Comparison of ENCODE assay signal across 7 cellular contexts in genomic region chr10:119707326-119707725, GRCh38. TPM values are rescaled to one million over a fixed set of nuclear protein-coding genes. Genes with fewer than 3 reads are reported as not detected.
A peak's percentile ranks its signal among the peaks of the same experiment; 100 is the strongest.
DNase-seq lines count a peak whose midpoint lies in the region; ATAC-seq and TF ChIP-seq lines count a peak whose summit lies in the region.
"Not testable (repeated sequence)": the region's sequence is repeated elsewhere in the genome, so short reads cannot be mapped to it uniquely, and the experiment has no call there.

No MANE protein-coding gene starts in this region.

- peak; percentile 2 to 7 for ATAC-seq in stimulated activated naive B cell treated with anti-CD40 and anti-IgM and Interleukin-4, amounts not matched to agents 10 μg/mL and 1 μg/mL and 100 μg/mL, for 72 hours (replicated peaks)

- peaks cover 22% of the 10 kb centered on the region for H3F3A ChIP-seq in SU-DHL-6 (ENCODE audit: insufficient read depth)

- H3K36me3 Mint-ChIP-seq in activated CD4-positive, alpha-beta T cell treated with anti-CD3 and anti-CD28 coated beads, Interleukin-2, amount 10 ng/mL, durations not matched to agents 24 days and 14 days (ENCODE audit: low read depth), result peaks cover 55% of the 10 kb centered on the region
- peaks cover 11% of the 10 kb centered on the region for H3K36me3 Mint-ChIP-seq in glutamatergic neuron (ENCODE audit: unreplicated experiment)
- peaks cover 49 to 69% of the 10 kb centered on the region in 2 donors for H3K36me3 Mint-ChIP-seq in stimulated activated naive B cell treated with anti-CD40 and anti-IgM and Interleukin-4, amounts not matched to agents 10 μg/mL and 1 μg/mL and 100 μg/mL, for 72 hours

- peaks cover 22% of the 10 kb centered on the region; the same call in 1 of the 2 replicates for H3K9me3 ChIP-seq in SU-DHL-6 (ENCODE audit: insufficient read depth, low read length)

- not testable (repeated sequence) for H3K27me3 ChIP-seq in SU-DHL-6 (ENCODE audit: low read length)

- H3K9me2 ChIP-seq in SU-DHL-6 (replicated peaks; ENCODE audit: insufficient read depth, low read length), result not testable (repeated sequence)

- H2AFZ ChIP-seq in SU-DHL-6 (ENCODE audit: low read depth, low read length, severe bottlenecking), result not testable (repeated sequence)

- peak overlapping the region; percentile 63 for H3K4me3 Mint-ChIP-seq in activated CD4-positive, alpha-beta T cell treated with anti-CD3 and anti-CD28 coated beads, Interleukin-2, amount 10 ng/mL, durations not matched to agents 24 days and 14 days
- H3K4me3 Mint-ChIP-seq in glutamatergic neuron (ENCODE audit: unreplicated experiment), result peak overlapping the region; percentile 30
- peak overlapping the region; percentile 63 to 82 for H3K4me3 Mint-ChIP-seq in stimulated activated naive B cell treated with anti-CD40 and anti-IgM and Interleukin-4, amounts not matched to agents 10 μg/mL and 1 μg/mL and 100 μg/mL, for 72 hours

- not testable (repeated sequence) for H3K4me3 ChIP-seq in SU-DHL-6 (ENCODE audit: insufficient read depth, low read length, poor library complexity, severe bottlenecking)

- not testable (repeated sequence) for H3K36me3 ChIP-seq in SU-DHL-6 (ENCODE audit: low read length)

- H3K27ac ChIP-seq in SU-DHL-6 (ENCODE audit: low read depth, low read length), result peak overlapping the region; percentile 73

- H3K79me2 ChIP-seq in SU-DHL-6 (ENCODE audit: insufficient read depth, low read length), result not testable (repeated sequence)

- peaks cover 53% of the 10 kb centered on the region for H3K4me1 Mint-ChIP-seq in activated CD4-positive, alpha-beta T cell treated with anti-CD3 and anti-CD28 coated beads, Interleukin-2, amount 10 ng/mL, durations not matched to agents 24 days and 14 days
- peaks cover 20% of the 10 kb centered on the region for H3K4me1 Mint-ChIP-seq in glutamatergic neuron (ENCODE audit: low read depth, unreplicated experiment)
- H3K4me1 Mint-ChIP-seq in stimulated activated naive B cell treated with anti-CD40 and anti-IgM and Interleukin-4, amounts not matched to agents 10 μg/mL and 1 μg/mL and 100 μg/mL, for 72 hours, result peaks cover 52 to 76% of the 10 kb centered on the region in 2 donors

- H3K9ac ChIP-seq in SU-DHL-6 (ENCODE audit: low read length), result not testable (repeated sequence)

- intact Hi-C loops in activated CD4-positive, alpha-beta T cell treated with anti-CD3 and anti-CD28 coated beads, Interleukin-2, amount 10 ng/mL, durations not matched to agents 24 days and 14 days (cut with micrococcal nuclease), result loop anchor here (5.0 kb wide), 1 partner anchor 500 kb away; the partner anchor contains the start of gene GRK5

- H3K9me3 Mint-ChIP-seq in activated CD4-positive, alpha-beta T cell treated with anti-CD3 and anti-CD28 coated beads, Interleukin-2, amount 10 ng/mL, durations not matched to agents 24 days and 14 days, result peaks cover 54% of the 10 kb centered on the region
- peaks cover 29% of the 10 kb centered on the region for H3K9me3 Mint-ChIP-seq in glutamatergic neuron (ENCODE audit: unreplicated experiment)
- H3K9me3 Mint-ChIP-seq in stimulated activated naive B cell treated with anti-CD40 and anti-IgM and Interleukin-4, amounts not matched to agents 10 μg/mL and 1 μg/mL and 100 μg/mL, for 72 hours, result peaks cover 29 to 33% of the 10 kb centered on the region in 2 donors

- H3K27ac Mint-ChIP-seq in activated CD4-positive, alpha-beta T cell treated with anti-CD3 and anti-CD28 coated beads, Interleukin-2, amount 10 ng/mL, durations not matched to agents 24 days and 14 days, result peak overlapping the region; percentile 99
- H3K27ac Mint-ChIP-seq in glutamatergic neuron (ENCODE audit: unreplicated experiment), result peak overlapping the region; percentile 98
- peak overlapping the region; percentile 100 for H3K27ac Mint-ChIP-seq in stimulated activated naive B cell treated with anti-CD40 and anti-IgM and Interleukin-4, amounts not matched to agents 10 μg/mL and 1 μg/mL and 100 μg/mL, for 72 hours

- not testable (repeated sequence) for H3K27me3 Mint-ChIP-seq in activated CD4-positive, alpha-beta T cell treated with anti-CD3 and anti-CD28 coated beads, Interleukin-2, amount 10 ng/mL, durations not matched to agents 24 days and 14 days; glutamatergic neuron (ENCODE audit: unreplicated experiment); stimulated activated naive B cell treated with anti-CD40 and anti-IgM and Interleukin-4, amounts not matched to agents 10 μg/mL and 1 μg/mL and 100 μg/mL, for 72 hours

- H3K4me2 ChIP-seq in SU-DHL-6 (ENCODE audit: low read depth, low read length, poor library complexity, severe bottlenecking), result not testable (repeated sequence)

- not testable (repeated sequence) for DNase-seq in activated CD4-positive, alpha-beta T cell treated with anti-CD3 and anti-CD28 coated beads, Interleukin-2, amount 10 ng/mL, durations not matched to agents 24 days and 14 days; glutamatergic neuron; stimulated activated naive B cell treated with anti-CD40 and anti-IgM and Interleukin-4, amounts not matched to agents 10 μg/mL and 1 μg/mL and 100 μg/mL, for 72 hours
- peak; percentile 66 to 68 for DNase-seq in activated T-cell treated with anti-CD3 and anti-CD28 coated beads, Interleukin-2, amount 50 U/mL, for 48 hours
- peak; percentile 72 for DNase-seq in activated naive CD4-positive, alpha-beta T cell treated with anti-CD3 and anti-CD28 coated beads, Interleukin-2, amount 50 U/mL, for 16 hours
- DNase-seq in stimulated activated CD4-positive, alpha-beta T cell treated with anti-CD3 and anti-CD28 coated beads, Interleukin-2, amount 100 ng/mL, for 24 hours, result peak; percentile 59 to 75

- not testable (repeated sequence) for TF ChIP-seq CTCF in SU-DHL-6 (IDR thresholded peaks at IDR 0.05; ENCODE audit: insufficient read depth, low read length, poor library complexity, severe bottlenecking); glutamatergic neuron (IDR thresholded peaks at IDR 0.05; ENCODE audit: partially characterized antibody, unreplicated experiment)

- H4K20me1 ChIP-seq in SU-DHL-6 (ENCODE audit: low read depth, low read length), result not testable (repeated sequence)

RNA-seq across cellular contexts. Expression of gene INPP5F, which starts 18.5 kb away (rescaled TPM):
- 18.1 and 18.3 TPM in 2 replicates for total RNA-seq in activated CD4-positive, alpha-beta T cell treated with anti-CD3 and anti-CD28 coated beads, Interleukin-2, amount 10 ng/mL, durations not matched to agents 24 days and 14 days
- 186 TPM for total RNA-seq in glutamatergic neuron (ENCODE audit: unreplicated experiment)

RNA-seq across cellular contexts. Expression of gene BAG3, which starts 56.1 kb away (rescaled TPM):
- 27.7 and 29.1 TPM in 2 replicates for total RNA-seq in activated CD4-positive, alpha-beta T cell treated with anti-CD3 and anti-CD28 coated beads, Interleukin-2, amount 10 ng/mL, durations not matched to agents 24 days and 14 days
- 15.7 TPM for total RNA-seq in glutamatergic neuron (ENCODE audit: unreplicated experiment)
